9 cellular contexts compared by ENCODE assay signal in the genomic region with DNA sequence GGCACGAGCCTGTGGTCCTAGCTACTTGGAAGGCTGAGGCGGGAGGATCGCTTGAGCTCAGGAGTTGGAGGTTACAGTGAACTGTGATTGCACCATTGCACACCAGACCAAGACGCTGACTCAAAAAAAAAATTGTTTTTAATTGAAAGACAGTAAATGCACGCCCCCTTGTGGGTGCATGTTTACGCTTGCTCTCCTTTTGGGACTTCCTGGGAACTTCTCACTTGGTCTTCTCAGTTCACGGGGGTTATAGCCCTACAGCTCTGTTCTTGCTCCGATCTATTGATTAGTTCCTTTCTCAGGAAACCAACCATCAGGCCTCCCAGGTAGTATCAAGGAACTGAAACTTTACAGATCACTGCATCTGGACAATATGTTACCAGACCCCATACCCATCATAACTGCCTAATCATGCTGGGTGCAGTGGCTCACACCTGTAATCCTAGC. TPM values are rescaled to one million over a fixed set of nuclear protein-coding genes. Genes with fewer than 3 reads are reported as not detected.
DNase-seq lines count a peak whose midpoint lies in the region; ATAC-seq and TF ChIP-seq lines count a peak whose summit lies in the region.
"Had no signal": no experiment of that assay in that cellular context is flagged by ENCODE, and none has a peak within 500 bp of the region (broad histone marks: within the 10 kb centered on the region; RNA-seq: fewer than 3 reads in every experiment).

No MANE protein-coding gene starts in this region.

- H3K27ac ChIP-seq in cardiac muscle cell (no peak overlapping the region), gastrocnemius medialis (no peak overlapping the region)

- in situ Hi-C loops in gastrocnemius medialis (cut with MboI; ENCODE audit: low sequenced_read_pairs in 4 of 4), result loop anchor here in 1 of 4 donors (25.0 kb wide), 1 partner anchor 123 kb away; a partner anchor contains a TSS

- H3K9me3 Mint-ChIP-seq in activated naive CD4-positive, alpha-beta T cell treated with anti-CD3 and anti-CD28 coated beads for 36 hours, result no peaks in the 10 kb centered on the region
- H3K9me3 Mint-ChIP-seq: activated naive CD4-positive, alpha-beta T cell treated with anti-CD3 and anti-CD28 coated beads, Interleukin-2, amount 50 U/mL, for 24 hours had no signal

- ATAC-seq in gastrocnemius medialis, result peak; percentile 71 to 80

- intact Hi-C loops in activated naive CD4-positive, alpha-beta T cell treated with anti-CD3 and anti-CD28 coated beads for 36 hours (cut with micrococcal nuclease), result loop anchor here (1.0 kb wide), 4 partner anchors 10 to 86 kb away; a partner anchor contains a TSS
- intact Hi-C loops in gastrocnemius medialis (cut with DNase I; ENCODE audit: low total_unique reads), result no loop called here

- H3K36me3 Mint-ChIP-seq in activated naive CD4-positive, alpha-beta T cell treated with anti-CD3 and anti-CD28 coated beads for 36 hours (ENCODE audit: low read depth), result no peaks in the 10 kb centered on the region
- H3K36me3 Mint-ChIP-seq: activated naive CD4-positive, alpha-beta T cell treated with anti-CD3 and anti-CD28 coated beads, Interleukin-2, amount 50 U/mL, for 24 hours had no signal

- CTCF ChIA-PET in activated naive CD4-positive, alpha-beta T cell treated with anti-CD3 and anti-CD28 coated beads for 36 hours (lab: Charles Lee), result interaction anchor here (0.6 to 9.8 kb wide), 37 partner anchors 8 to 571 kb away, joined by 3 to 195 read pairs (median 4); a partner anchor contains a TSS

- H3K4me3 ChIP-seq in LNCaP clone FGC (ENCODE audit: low read depth, low read length), result no peak overlapping the region
- H3K4me3 ChIP-seq in cardiac muscle cell, result no peak overlapping the region
- no peak overlapping the region for H3K4me3 ChIP-seq in gastrocnemius medialis

- H3K4me1 ChIP-seq in cardiac muscle cell (ENCODE audit: low read depth) (no peaks in the 10 kb centered on the region), gastrocnemius medialis (no peaks in the 10 kb centered on the region)

- no peak for TF ChIP-seq POLR2A in gastrocnemius medialis (IDR thresholded peaks at IDR 0.05)

- H3K27me3 Mint-ChIP-seq in activated naive CD4-positive, alpha-beta T cell treated with anti-CD3 and anti-CD28 coated beads for 36 hours (ENCODE audit: low read depth), result no peaks in the 10 kb centered on the region
- H3K27me3 Mint-ChIP-seq: activated naive CD4-positive, alpha-beta T cell treated with anti-CD3 and anti-CD28 coated beads, Interleukin-2, amount 50 U/mL, for 24 hours had no signal

- H3K27ac Mint-ChIP-seq in activated naive CD4-positive, alpha-beta T cell treated with anti-CD3 and anti-CD28 coated beads for 36 hours, result peak overlapping the region; percentile 77
- H3K27ac Mint-ChIP-seq: activated naive CD4-positive, alpha-beta T cell treated with anti-CD3 and anti-CD28 coated beads, Interleukin-2, amount 50 U/mL, for 24 hours had no signal

- H3K36me3 ChIP-seq in cardiac muscle cell, result no peaks in the 10 kb centered on the region
- no peaks in the 10 kb centered on the region for H3K36me3 ChIP-seq in gastrocnemius medialis

- H3K9me3 ChIP-seq in cardiac muscle cell (ENCODE audit: low read depth) (no peaks in the 10 kb centered on the region), gastrocnemius medialis (no peaks in the 10 kb centered on the region)

- DNase-seq in COLO829 (ENCODE audit: low spot score), result peak; percentile 43
- peak; percentile 70 for DNase-seq in GM20000 (ENCODE audit: low spot score)
- DNase-seq in LNCaP clone FGC (ENCODE audit: low read depth), result peak; percentile 65
- peak; percentile 52 for DNase-seq in SKM-1 (lab: John Stamatoyannopoulos, UW; ENCODE audit: unreplicated experiment)
- DNase-seq in activated naive CD4-positive, alpha-beta T cell treated with anti-CD3 and anti-CD28 coated beads for 36 hours, result peak; percentile 95
- peak; percentile 87 to 92 for DNase-seq in cardiac muscle cell (ENCODE audit: low read depth in 1 of 2, low spot score in 1 of 2)
- peak; percentile 45 to 71 for DNase-seq in gastrocnemius medialis
- DNase-seq in NCI-H774 (lab: John Stamatoyannopoulos, UW), result no peak

- H3K4me1 Mint-ChIP-seq in activated naive CD4-positive, alpha-beta T cell treated with anti-CD3 and anti-CD28 coated beads for 36 hours (ENCODE audit: low read depth), result peaks cover 6% of the 10 kb centered on the region

- peak; percentile 45 for TF ChIP-seq CTCF in GM20000 (IDR thresholded peaks at IDR 0.05; ENCODE audit: extremely low read depth, missing control alignments)
- TF ChIP-seq CTCF in LNCaP clone FGC (IDR thresholded peaks at IDR 0.05; ENCODE audit: control insufficient read depth, extremely low read depth, insufficient read depth), result peak; percentile 77
- TF ChIP-seq CTCF in cardiac muscle cell (IDR thresholded peaks at IDR 0.05; ENCODE audit: low read depth, low read length), result peak; percentile 72
- TF ChIP-seq CTCF in gastrocnemius medialis (IDR thresholded peaks at IDR 0.05 in 4 of 5, conservative IDR thresholded peaks at IDR 0.05 in 1 of 5), result peak; percentile 49 to 76 (median 62)

- H3K27me3 ChIP-seq in cardiac muscle cell, result peaks cover 48% of the 10 kb centered on the region
- no peaks in the 10 kb centered on the region for H3K27me3 ChIP-seq in gastrocnemius medialis

- no peak overlapping the region for H3K4me3 Mint-ChIP-seq in activated naive CD4-positive, alpha-beta T cell treated with anti-CD3 and anti-CD28 coated beads for 36 hours
- H3K4me3 Mint-ChIP-seq: activated naive CD4-positive, alpha-beta T cell treated with anti-CD3 and anti-CD28 coated beads, Interleukin-2, amount 50 U/mL, for 24 hours had no signal

RNA-seq across cellular contexts. Expression of a gene that starts 14.2 kb away (rescaled TPM):
- 10 to 100 TPM; 34.2 to 41.9 TPM for total RNA-seq in activated naive CD4-positive, alpha-beta T cell treated with anti-CD3 and anti-CD28 coated beads for 36 hours
- total RNA-seq in cardiac muscle cell, result 27.3 and 35.7 TPM in 2 replicates
- polyA plus RNA-seq in cardiac muscle cell, result 29.5 and 46.3 TPM in 2 replicates
- 10 to 100 TPM; 10.6 to 65.4 (median 25.1) TPM for total RNA-seq in gastrocnemius medialis

RNA-seq across cellular contexts. Expression of a gene that starts 31.1 kb away (rescaled TPM):
- not detected for total RNA-seq in activated naive CD4-positive, alpha-beta T cell treated with anti-CD3 and anti-CD28 coated beads for 36 hours
- not detected in 2 replicates for total RNA-seq in cardiac muscle cell
- 0.71 TPM in 1 of 2 replicates, not detected in the other for polyA plus RNA-seq in cardiac muscle cell
- total RNA-seq in gastrocnemius medialis, result not detected

RNA-seq across cellular contexts. Expression of a gene that starts 33.4 kb away (rescaled TPM):
- 10 to 100 TPM; 11.9 to 15.3 TPM for total RNA-seq in activated naive CD4-positive, alpha-beta T cell treated with anti-CD3 and anti-CD28 coated beads for 36 hours
- total RNA-seq in cardiac muscle cell, result 74.5 and 140 TPM in 2 replicates
- 139 and 203 TPM in 2 replicates for polyA plus RNA-seq in cardiac muscle cell
- 100 to 1,000 TPM; 117 to 211 (median 157) TPM for total RNA-seq in gastrocnemius medialis

RNA-seq across cellular contexts. Expression of a gene that starts 47.9 kb away (rescaled TPM):
- total RNA-seq in activated naive CD4-positive, alpha-beta T cell treated with anti-CD3 and anti-CD28 coated beads for 36 hours, result 10 to 100 TPM; 51.2 to 52.3 TPM
- total RNA-seq in cardiac muscle cell (25.2 and 33.9 TPM in 2 replicates), gastrocnemius medialis (10 to 100 TPM; 25.9 to 35.9 (median 30.3) TPM)
- 37.6 and 38.0 TPM in 2 replicates for polyA plus RNA-seq in cardiac muscle cell
